ENCODE assay signal across 8 cellular contexts in the genomic region with DNA sequence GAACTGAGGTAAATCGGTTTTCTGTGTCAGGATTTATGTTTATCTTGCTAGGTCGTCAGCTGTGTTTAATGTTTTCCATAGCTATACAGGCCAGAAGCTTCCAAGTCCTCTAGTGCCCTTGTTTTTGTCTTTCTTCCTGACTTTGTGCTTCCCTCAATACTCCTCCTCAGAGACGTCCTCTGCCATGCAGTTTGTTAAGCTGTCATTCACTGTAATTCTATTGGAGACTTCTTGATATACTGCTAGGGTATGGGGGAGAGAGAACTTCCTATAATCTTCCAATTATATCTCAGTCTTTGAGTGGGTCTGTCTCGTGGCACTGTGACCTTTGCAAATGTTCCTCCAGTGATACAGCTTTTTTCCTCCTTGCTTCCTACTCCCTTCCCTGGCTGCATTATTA.
"Had no signal": no experiment of that assay in that cellular context is flagged by ENCODE, and none has a peak within 500 bp of the region (broad histone marks: within the 10 kb centered on the region; RNA-seq: fewer than 3 reads in every experiment).

No MANE protein-coding gene starts in this region.

- H3K4me1 ChIP-seq: HAP-1 had no signal

- H3K4me3 ChIP-seq: GM23248, HAP-1, K562 had no signal

- ATAC-seq: HCT116, K562 had no signal

- H3K36me3 ChIP-seq: HAP-1 had no signal

- DNase-seq: GM23248, GOT3, H7, HFFc6, IMR-90 had no signal

- H3K27ac ChIP-seq: GM23248 had no signal

- H3K9me3 ChIP-seq: HAP-1 had no signal
